Comparison of ENCODE assay signal across 2 cellular contexts in the genomic region with DNA sequence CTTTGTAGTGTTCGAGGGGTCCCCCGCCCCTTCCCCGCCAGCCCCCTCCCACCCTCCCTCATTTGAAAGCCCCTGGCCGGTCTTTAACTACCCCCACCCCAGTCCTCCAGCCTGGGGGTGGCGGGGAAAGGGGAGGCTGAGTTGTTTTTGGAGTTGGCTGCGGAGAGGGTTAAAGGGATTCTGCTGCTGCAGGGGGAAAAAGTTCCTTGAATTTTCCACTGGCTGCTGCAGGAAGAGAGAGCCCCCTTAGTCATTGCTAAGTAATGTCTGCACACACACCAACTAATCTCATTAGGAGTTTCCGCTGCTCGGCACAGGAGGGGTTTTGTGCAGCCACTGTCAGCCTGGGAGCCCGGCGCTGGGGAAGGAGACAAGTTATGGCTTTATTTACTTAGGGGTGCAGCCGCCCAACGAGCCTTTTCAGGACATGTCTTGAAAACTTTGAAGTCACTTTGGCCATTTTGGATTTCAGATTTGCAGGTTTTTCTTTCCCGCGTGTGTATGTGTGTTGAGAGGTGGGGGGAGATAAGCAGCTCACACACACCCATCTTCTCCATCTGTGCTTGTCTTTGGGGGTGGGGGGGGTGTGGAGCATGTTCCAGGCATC.
A peak's percentile ranks its signal among the peaks of the same experiment; 100 is the strongest.
TF ChIP-seq lines count a peak whose summit lies in the region.

No MANE protein-coding gene starts in this region.

TF ChIP-seq in SK-N-SH treated with all-trans-retinoic acid at 6 μM for 48 hours, 23 proteins besides CTCF, POLR2A, EP300 and RAD21 (continued from another document):
- TF ChIP-seq, protein P1, sequence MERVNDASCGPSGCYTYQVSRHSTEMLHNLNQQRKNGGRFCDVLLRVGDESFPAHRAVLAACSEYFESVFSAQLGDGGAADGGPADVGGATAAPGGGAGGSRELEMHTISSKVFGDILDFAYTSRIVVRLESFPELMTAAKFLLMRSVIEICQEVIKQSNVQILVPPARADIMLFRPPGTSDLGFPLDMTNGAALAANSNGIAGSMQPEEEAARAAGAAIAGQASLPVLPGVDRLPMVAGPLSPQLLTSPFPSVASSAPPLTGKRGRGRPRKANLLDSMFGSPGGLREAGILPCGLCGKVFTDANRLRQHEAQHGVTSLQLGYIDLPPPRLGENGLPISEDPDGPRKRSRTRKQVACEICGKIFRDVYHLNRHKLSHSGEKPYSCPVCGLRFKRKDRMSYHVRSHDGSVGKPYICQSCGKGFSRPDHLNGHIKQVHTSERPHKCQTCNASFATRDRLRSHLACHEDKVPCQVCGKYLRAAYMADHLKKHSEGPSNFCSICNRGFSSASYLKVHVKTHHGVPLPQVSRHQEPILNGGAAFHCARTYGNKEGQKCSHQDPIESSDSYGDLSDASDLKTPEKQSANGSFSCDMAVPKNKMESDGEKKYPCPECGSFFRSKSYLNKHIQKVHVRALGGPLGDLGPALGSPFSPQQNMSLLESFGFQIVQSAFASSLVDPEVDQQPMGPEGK (CRISPR knock-in tag; IDR thresholded peaks at IDR 0.05; ENCODE audit: borderline replicate concordance): peak; percentile 65; the same call in 1 of the 2 replicates
- peak; percentile 22; the same call in 1 of the 2 replicates for TF ChIP-seq TCF4 (CRISPR knock-in tag; IDR thresholded peaks at IDR 0.05; ENCODE audit: borderline replicate concordance)

TF ChIP-seq in K562, 482 proteins besides CTCF, POLR2A, EP300 and RAD21 (continued from another document):
- TF ChIP-seq ZKSCAN1 (IDR thresholded peaks at IDR 0.05; ENCODE audit: low read depth, low read length) (no peak), FOSL1 (tag; conservative IDR thresholded peaks at IDR 0.05) (0 out of 2 replicates have a peak, but pooled peaks have one; percentile 22), ZNF511 (CRISPR knock-in tag; IDR thresholded peaks at IDR 0.05) (no peak), TAF9B (IDR thresholded peaks at IDR 0.05; ENCODE audit: partially characterized antibody) (no peak), CBFA2T3 (IDR thresholded peaks at IDR 0.05) (peak; percentile 53), IRF9 (tag; IDR thresholded peaks at IDR 0.05) (no peak), TAL1 (IDR thresholded peaks at IDR 0.05) (peak; percentile 20; the same call in 1 of the 2 replicates), NR0B1 (IDR thresholded peaks at IDR 0.05; ENCODE audit: partially characterized antibody) (no peak), STAT5B (CRISPR knock-in tag; IDR thresholded peaks at IDR 0.05) (no peak), HDAC1 (IDR thresholded peaks at IDR 0.05) (no peak), ZNF124 (CRISPR knock-in tag; IDR thresholded peaks at IDR 0.05) (no peak), SAP30 (IDR thresholded peaks at IDR 0.05; ENCODE audit: borderline replicate concordance, insufficient read depth, low read depth, low read length, poor library complexity, severe bottlenecking) (no peak), NFYB (IDR thresholded peaks at IDR 0.05; ENCODE audit: extremely low read depth, insufficient read length) (no peak), CAMTA2 (CRISPR knock-in tag; conservative IDR thresholded peaks at IDR 0.05) (no peak), PTRF (tag; IDR thresholded peaks at IDR 0.05) (no peak), ZNF395 (CRISPR knock-in tag; IDR thresholded peaks at IDR 0.05) (0 out of 2 replicates have a peak, but pooled peaks have one; percentile 8), TEAD4 (IDR thresholded peaks at IDR 0.05; ENCODE audit: low read length) (no peak), TEAD4 (CRISPR knock-in tag; IDR thresholded peaks at IDR 0.05; ENCODE audit: borderline replicate concordance) (no peak), FOXA3 (CRISPR knock-in tag; conservative IDR thresholded peaks at IDR 0.05 in 1 of 2, IDR thresholded peaks at IDR 0.05 in 1 of 2) (peak in 1 of 2 experiments; percentile 39; a peak in 1 of 4 replicates), NR2F6 (CRISPR knock-in tag; IDR thresholded peaks at IDR 0.05) (no peak), E2F1 (CRISPR knock-in tag; IDR thresholded peaks at IDR 0.05) (no peak), ZBTB7A (IDR thresholded peaks at IDR 0.05; ENCODE audit: borderline replicate concordance, control insufficient read depth, low read depth, low read length) (no peak), ZNF551 (CRISPR knock-in tag; IDR thresholded peaks at IDR 0.05) (no peak), TCF3 (CRISPR knock-in tag; IDR thresholded peaks at IDR 0.05) (no peak), KLF6 (CRISPR knock-in tag; IDR thresholded peaks at IDR 0.05; ENCODE audit: borderline replicate concordance) (no peak), ELK3 (CRISPR knock-in tag; IDR thresholded peaks at IDR 0.05) (no peak)
- TF ChIP-seq, protein P2, sequence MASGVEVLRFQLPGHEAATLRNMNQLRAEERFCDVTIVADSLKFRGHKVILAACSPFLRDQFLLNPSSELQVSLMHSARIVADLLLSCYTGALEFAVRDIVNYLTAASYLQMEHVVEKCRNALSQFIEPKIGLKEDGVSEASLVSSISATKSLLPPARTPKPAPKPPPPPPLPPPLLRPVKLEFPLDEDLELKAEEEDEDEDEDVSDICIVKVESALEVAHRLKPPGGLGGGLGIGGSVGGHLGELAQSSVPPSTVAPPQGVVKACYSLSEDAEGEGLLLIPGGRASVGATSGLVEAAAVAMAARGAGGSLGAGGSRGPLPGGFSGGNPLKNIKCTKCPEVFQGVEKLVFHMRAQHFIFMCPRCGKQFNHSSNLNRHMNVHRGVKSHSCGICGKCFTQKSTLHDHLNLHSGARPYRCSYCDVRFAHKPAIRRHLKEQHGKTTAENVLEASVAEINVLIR (CRISPR knock-in tag; IDR thresholded peaks at IDR 0.05): no peak
- TF ChIP-seq, protein P3, sequence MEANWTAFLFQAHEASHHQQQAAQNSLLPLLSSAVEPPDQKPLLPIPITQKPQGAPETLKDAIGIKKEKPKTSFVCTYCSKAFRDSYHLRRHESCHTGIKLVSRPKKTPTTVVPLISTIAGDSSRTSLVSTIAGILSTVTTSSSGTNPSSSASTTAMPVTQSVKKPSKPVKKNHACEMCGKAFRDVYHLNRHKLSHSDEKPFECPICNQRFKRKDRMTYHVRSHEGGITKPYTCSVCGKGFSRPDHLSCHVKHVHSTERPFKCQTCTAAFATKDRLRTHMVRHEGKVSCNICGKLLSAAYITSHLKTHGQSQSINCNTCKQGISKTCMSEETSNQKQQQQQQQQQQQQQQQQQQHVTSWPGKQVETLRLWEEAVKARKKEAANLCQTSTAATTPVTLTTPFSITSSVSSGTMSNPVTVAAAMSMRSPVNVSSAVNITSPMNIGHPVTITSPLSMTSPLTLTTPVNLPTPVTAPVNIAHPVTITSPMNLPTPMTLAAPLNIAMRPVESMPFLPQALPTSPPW (CRISPR knock-in tag; IDR thresholded peaks at IDR 0.05): peak; percentile 14; the same call in 1 of the 2 replicates
TF ChIP-seq in K562: peak in this region for 7.
